In the genomic region with DNA sequence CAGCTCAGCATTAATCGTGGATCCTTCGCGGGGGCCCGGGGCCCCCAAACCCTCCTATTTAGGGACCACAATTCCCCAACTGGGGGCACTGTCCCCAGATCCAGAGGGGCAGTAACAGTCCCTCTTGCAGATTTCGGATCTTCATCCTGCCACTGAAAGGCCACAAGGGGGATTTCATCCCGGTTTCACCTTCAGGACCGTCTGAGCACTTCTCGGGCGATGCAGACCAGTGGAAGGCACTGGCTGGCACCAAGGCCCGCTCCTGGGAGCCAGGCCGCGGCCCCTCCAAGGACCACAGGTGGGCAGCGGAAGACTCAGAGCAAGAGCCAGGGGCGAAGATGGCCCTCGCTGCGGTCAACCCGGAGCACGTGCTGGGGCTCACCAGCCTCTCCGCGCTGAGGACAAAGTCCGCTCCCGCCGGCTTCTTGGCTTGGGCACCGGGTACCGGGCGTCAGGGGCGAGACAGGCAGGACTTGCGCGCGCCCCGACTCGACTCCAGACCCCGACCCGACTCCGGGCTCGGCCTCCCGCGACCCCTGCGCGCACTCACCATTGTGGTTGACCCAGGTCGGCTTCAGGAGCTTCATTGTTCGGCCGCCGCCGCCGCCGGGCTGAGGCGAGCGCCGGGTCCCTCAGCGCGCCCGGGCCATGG, we compare ENCODE assay signal across 8 cellular contexts. TPM values are rescaled to one million over a fixed set of nuclear protein-coding genes. Genes with fewer than 3 reads are reported as not detected.
DNase-seq lines count a peak whose midpoint lies in the region; ATAC-seq, FAIRE-seq and TF ChIP-seq lines count a peak whose summit lies in the region.

No MANE protein-coding gene starts in this region.

- peak; percentile 38 for TF ChIP-seq CTCF in glutamatergic neuron (IDR thresholded peaks at IDR 0.05; ENCODE audit: partially characterized antibody, unreplicated experiment)
- TF ChIP-seq CTCF in pancreas (IDR thresholded peaks at IDR 0.05) = no peak

- H3K27me3 ChIP-seq in HUES64 (ENCODE audit: insufficient read depth, low read length) = no peaks in the 10 kb centered on the region
- no peaks in the 10 kb centered on the region for H3K27me3 ChIP-seq in pancreas

- peaks cover 21% of the 10 kb centered on the region for H3K4me1 Mint-ChIP-seq in glutamatergic neuron (ENCODE audit: low read depth, unreplicated experiment)

- H3K4me1 ChIP-seq in HUES64 (ENCODE audit: insufficient read depth, low read length) (no peaks in the 10 kb centered on the region; the same call in 1 of the 2 replicates), pancreas (peaks cover 4 to 20% (median 10%) of the 10 kb centered on the region in 3 donors)

- H3K27me3 Mint-ChIP-seq in glutamatergic neuron (ENCODE audit: unreplicated experiment) = no peaks in the 10 kb centered on the region

- FAIRE-seq in pancreas (lab: Jason Lieb, UNC) (no peak), RCC 7860 (lab: Jason Lieb, UNC) (no peak)

- H3K9me3 ChIP-seq in HUES64 (ENCODE audit: insufficient read depth, low read depth, low read length) (no peaks in the 10 kb centered on the region), pancreas (no peaks in the 10 kb centered on the region)

- peak overlapping the region; percentile 87 for H3K4me3 Mint-ChIP-seq in glutamatergic neuron (ENCODE audit: unreplicated experiment)

- no peaks in the 10 kb centered on the region for H3K36me3 Mint-ChIP-seq in glutamatergic neuron (ENCODE audit: unreplicated experiment)

- DNase-seq in activated effector memory CD4-positive, alpha-beta T cell treated with anti-CD3 and anti-CD28 coated beads, Interleukin-2, amount 50 U/mL, for 16 hours = peak; percentile 72
- no peak for DNase-seq in activated effector memory CD4-positive, alpha-beta T cell treated with Interleukin-2 at 50 U/mL for 16 hours
- DNase-seq in activated T-cell treated with anti-CD3 and anti-CD28 coated beads, Interleukin-2, amount 50 U/mL, for 1 hour = peak; percentile 43
- peak; percentile 53 for DNase-seq in glutamatergic neuron
- DNase-seq in pancreas = peak; percentile 53 to 88 (median 60)
- no peak for DNase-seq in RCC 7860 (ENCODE audit: low spot score)

- under 1% methylated on average over 53 of the region's 53 CpGs for WGBS in HUES64
- WGBS in pancreas, 2 donors = 0% methylated on average over 42 to 53 of the region's 53 CpGs

- peak overlapping the region; percentile 52 for H3K27ac Mint-ChIP-seq in glutamatergic neuron (ENCODE audit: unreplicated experiment)

- H3K27ac ChIP-seq in HUES64 (ENCODE audit: low read depth, low read length) = peak overlapping the region; percentile 75
- H3K27ac ChIP-seq in pancreas = peak overlapping the region; percentile 15 to 58 (median 38)

- H3K9ac ChIP-seq in HUES64 (ENCODE audit: low read depth, low read length) = peak overlapping the region; percentile 85

- H3K4me3 ChIP-seq in HUES64 (ENCODE audit: low read length) = peak overlapping the region; percentile 98
- peak overlapping the region; percentile 80 to 96 (median 88) for H3K4me3 ChIP-seq in pancreas

- peaks cover 8% of the 10 kb centered on the region for H3K9me3 Mint-ChIP-seq in glutamatergic neuron (ENCODE audit: unreplicated experiment)

- ATAC-seq in pancreas = peak in 1 of 4 donors; percentile 5
- no peak for ATAC-seq in HG02938 (IDR thresholded peaks at IDR 0.05; ENCODE audit: unreplicated experiment)

- intact Hi-C loops in pancreas (cut with DNase I) = no loop called here

- peaks cover 29% of the 10 kb centered on the region for H3K36me3 ChIP-seq in HUES64 (ENCODE audit: insufficient read depth, low read length)
- peaks cover 0 to 21% (median 4%) of the 10 kb centered on the region in 3 donors for H3K36me3 ChIP-seq in pancreas

RNA-seq across cellular contexts. Expression of gene HIRA, which starts 0.5 kb away (rescaled TPM):
- polyA plus RNA-seq in HUES64 (2013, experiment 1 of 2) = 36.7 TPM
- 35.9 TPM for polyA plus RNA-seq in HUES64 (2013, experiment 2 of 2)
- total RNA-seq in glutamatergic neuron (ENCODE audit: unreplicated experiment) (51.0 TPM), pancreas (10 to 100 TPM in 2 of 6 donors, 1 to 10 TPM in 4; 8.8 to 14.6 (median 9.5) TPM)
- 10 to 100 TPM in 1 of 2 donors, 1 to 10 TPM in 1; 6.1 to 12.2 TPM for polyA plus RNA-seq in pancreas

RNA-seq across cellular contexts. Expression of gene MRPL40, which starts 1.3 kb away (rescaled TPM):
- polyA plus RNA-seq in HUES64 (2013, experiment 1 of 2) = 21.1 TPM
- polyA plus RNA-seq in HUES64 (2013, experiment 2 of 2) = 24.9 TPM
- total RNA-seq in glutamatergic neuron (ENCODE audit: unreplicated experiment) = 24.4 TPM
- 10 to 100 TPM; 10.4 to 19.1 (median 13.5) TPM for total RNA-seq in pancreas
- polyA plus RNA-seq in pancreas = 10 to 100 TPM; 27.2 to 32.0 TPM

RNA-seq across cellular contexts. Expression of gene C22orf39, which starts 16.5 kb away (rescaled TPM):
- 24.0 TPM for polyA plus RNA-seq in HUES64 (2013, experiment 1 of 2)
- polyA plus RNA-seq in HUES64 (2013, experiment 2 of 2) = 30.1 TPM
- total RNA-seq in glutamatergic neuron (ENCODE audit: unreplicated experiment) = 47.7 TPM
- total RNA-seq in pancreas = 10 to 100 TPM; 13.3 to 19.9 (median 18.8) TPM
- 10 to 100 TPM; 22.2 to 23.1 TPM for polyA plus RNA-seq in pancreas

RNA-seq across cellular contexts. Expression of gene UFD1, which starts 48.0 kb away (rescaled TPM):
- polyA plus RNA-seq in HUES64 (2013, experiment 1 of 2) = 75.8 TPM
- polyA plus RNA-seq in HUES64 (2013, experiment 2 of 2) = 60.2 TPM
- 48.0 TPM for total RNA-seq in glutamatergic neuron (ENCODE audit: unreplicated experiment)
- 10 to 100 TPM; 14.2 to 24.1 (median 21.8) TPM for total RNA-seq in pancreas
- polyA plus RNA-seq in pancreas = 10 to 100 TPM; 24.7 to 37.9 TPM

RNA-seq across cellular contexts. Expression of gene CDC45, which starts 48.7 kb away (rescaled TPM):
- 30.0 TPM for polyA plus RNA-seq in HUES64 (2013, experiment 1 of 2)
- polyA plus RNA-seq in HUES64 (2013, experiment 2 of 2) = 28.1 TPM
- total RNA-seq in glutamatergic neuron (ENCODE audit: unreplicated experiment) (3.5 TPM), pancreas (1 to 10 TPM in 1 of 6 donors, under 1 TPM in 3, not detected in 2; 0.32 to 1.3 (median 0.67) TPM)
- polyA plus RNA-seq in pancreas = under 1 TPM; 0.28 to 0.84 TPM

Comparison
In these comparisons a context has a peak if more than half of its experiments do, and no peak if none do; other contexts are left out.
1. DNase-seq: peak in activated effector memory CD4-positive, alpha-beta T cell treated with anti-CD3 and anti-CD28 coated beads, Interleukin-2, amount 50 U/mL, for 16 hours (single experiment), activated T-cell treated with anti-CD3 and anti-CD28 coated beads, Interleukin-2, amount 50 U/mL, for 1 hour (single experiment), glutamatergic neuron (single experiment) and pancreas (6 of 6); none in activated effector memory CD4-positive, alpha-beta T cell treated with Interleukin-2 at 50 U/mL for 16 hours (single experiment) and RCC 7860 (single experiment).